Comparison of ENCODE assay signal across 8 cellular contexts in genomic region chr1:114581335-114582287, GRCh38. TPM values are rescaled to one million over a fixed set of nuclear protein-coding genes. Genes with fewer than 3 reads are reported as not detected.
DNase-seq lines count a peak whose midpoint lies in the region; ATAC-seq and TF ChIP-seq lines count a peak whose summit lies in the region.

BCAS2 (minus strand) TSS chr1:114581615; CDS start chr1:114581591, 24 bp downstream.

- intact Hi-C loops in breast epithelium (cut with DNase I; ENCODE audit: low total_unique reads), result no loop called here

- peaks cover 26% of the 10 kb centered on the region for H3K79me2 ChIP-seq in ACC112 (ENCODE audit: control insufficient read depth, insufficient read depth, low read length, unreplicated experiment)

- H3K27ac ChIP-seq in ACC112 (ENCODE audit: low read depth, low read length) (peak within 1 kb of the TSS; percentile 64), VCaP (peak within 1 kb of the TSS; percentile 70), breast epithelium (peak within 1 kb of the TSS; percentile 94 to 97), skeletal muscle tissue (ENCODE audit: low read depth, low read length) (peak within 1 kb of the TSS; percentile 89)

- TF ChIP-seq POLR2A in breast epithelium (IDR thresholded peaks at IDR 0.05), result peak; percentile 76

- H3K27me3 ChIP-seq in ACC112 (ENCODE audit: insufficient read depth, low read length) (no peaks in the 10 kb centered on the region), breast epithelium (no peaks in the 10 kb centered on the region), skeletal muscle tissue (ENCODE audit: control insufficient read depth in 3 of 3, insufficient read depth in 3 of 3, low read length in 3 of 3) (no peaks in the 10 kb centered on the region)

- H3K9me3 ChIP-seq in breast epithelium (no peaks in the 10 kb centered on the region), iPS-18c (ENCODE audit: control insufficient read depth, insufficient read depth, low read length) (no peaks in the 10 kb centered on the region), skeletal muscle tissue (ENCODE audit: control insufficient read depth in 3 of 3, low read length in 3 of 3) (no peaks in the 10 kb centered on the region)

- DNase-seq in NCI-H2196 treated with DMSO at 0.1 percent for 48 hours (lab: John Stamatoyannopoulos, UW; ENCODE audit: unreplicated experiment) (peak; percentile 95), breast epithelium (ENCODE audit: low spot score in 2 of 2) (peak; percentile 96 to 98)

- ATAC-seq in GM18870 (IDR thresholded peaks at IDR 0.05; ENCODE audit: unreplicated experiment), result peak; percentile 99
- ATAC-seq in HG03135 (IDR thresholded peaks at IDR 0.05; ENCODE audit: unreplicated experiment), result peak; percentile 99

- no peak for TF ChIP-seq CTCF in VCaP (conservative IDR thresholded peaks at IDR 0.05)
- TF ChIP-seq CTCF in breast epithelium (IDR thresholded peaks at IDR 0.05), result peak in 1 of 3 donors; percentile 17

- H3K9ac ChIP-seq in skeletal muscle tissue (ENCODE audit: low read depth in 1 of 3, low read length in 3 of 3), result peak within 1 kb of the TSS; percentile 86 to 95 (median 89)

- peaks cover 8% of the 10 kb centered on the region for H3K36me3 ChIP-seq in ACC112 (ENCODE audit: insufficient read depth, low read length)
- H3K36me3 ChIP-seq in breast epithelium, result no peaks in the 10 kb centered on the region
- H3K36me3 ChIP-seq in skeletal muscle tissue (ENCODE audit: control insufficient read depth in 3 of 3, insufficient read depth in 3 of 3, low read length in 3 of 3), result peaks cover 13 to 47% (median 41%) of the 10 kb centered on the region in 3 donors

- peak within 1 kb of the TSS; percentile 97 for H3K4me3 ChIP-seq in ACC112 (ENCODE audit: low read depth, low read length)
- H3K4me3 ChIP-seq in breast epithelium, result peak within 1 kb of the TSS; percentile 66 to 84 (median 71)
- H3K4me3 ChIP-seq in iPS-18c (ENCODE audit: insufficient read depth, low read depth, low read length), result peak within 1 kb of the TSS; percentile 62
- peak within 1 kb of the TSS; percentile 72 to 99 (median 77) for H3K4me3 ChIP-seq in skeletal muscle tissue (ENCODE audit: low read length in 3 of 3)

- peak within 1 kb of the TSS; percentile 99 for H2AFZ ChIP-seq in ACC112 (ENCODE audit: low read length, unreplicated experiment)

- H3K4me1 ChIP-seq in ACC112 (ENCODE audit: control insufficient read depth, insufficient read depth, low read length, unreplicated experiment) (peaks cover 21% of the 10 kb centered on the region), breast epithelium (no peaks in the 10 kb centered on the region), skeletal muscle tissue (ENCODE audit: control insufficient read depth in 3 of 3, insufficient read depth in 3 of 3, low read length in 3 of 3) (peaks cover 9 to 19% (median 16%) of the 10 kb centered on the region in 3 donors)

RNA-seq across cellular contexts. Expression of gene BCAS2, which starts in this region (rescaled TPM):
- total RNA-seq in breast epithelium (10 to 100 TPM; 46.5 to 48.0 (median 46.9) TPM), skeletal muscle tissue (11.0 TPM)

Comparison
In these comparisons a context has a peak if more than half of its experiments do, and no peak if none do; other contexts are left out.
1. Peak in every context shown above with its lines: DNase-seq, ATAC-seq, H3K4me3 ChIP-seq and H3K27ac ChIP-seq.